ENCODE assay signal across 9 cellular contexts in the genomic region with DNA sequence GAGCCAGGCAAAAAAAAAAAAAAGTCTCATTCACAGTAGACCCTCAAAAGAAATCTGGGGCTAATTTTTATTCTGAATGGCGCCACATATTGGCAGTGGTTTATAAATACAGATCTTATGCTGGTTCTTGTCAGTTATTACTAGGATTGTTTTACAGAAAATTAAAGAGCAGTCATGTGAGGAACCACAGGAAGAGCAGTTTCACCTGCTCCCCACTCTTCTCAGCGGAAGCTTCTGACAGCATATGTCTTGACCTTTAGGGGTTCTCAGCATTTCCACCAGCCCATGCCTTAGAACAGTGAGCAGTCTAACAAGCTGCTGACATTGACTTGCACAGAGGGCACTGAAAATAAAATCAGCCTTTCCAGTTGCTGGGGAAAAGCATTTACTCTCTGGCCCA.
DNase-seq lines count a peak whose midpoint lies in the region; ATAC-seq and TF ChIP-seq lines count a peak whose summit lies in the region.
"Had no signal": no experiment of that assay in that cellular context is flagged by ENCODE, and none has a peak within 500 bp of the region (broad histone marks: within the 10 kb centered on the region; RNA-seq: fewer than 3 reads in every experiment).

No MANE protein-coding gene starts in this region.

- no peaks in the 10 kb centered on the region for H3K9me2 ChIP-seq in DOHH2 (replicated peaks; ENCODE audit: control insufficient read depth, low read length)

- peaks cover 30% of the 10 kb centered on the region for H3K4me1 ChIP-seq in DOHH2 (ENCODE audit: control insufficient read depth, low read length)
- H3K4me1 ChIP-seq in iPS-20b (ENCODE audit: insufficient read depth, low read length): peaks cover 46% of the 10 kb centered on the region

- TF ChIP-seq CTCF in DOHH2 (IDR thresholded peaks at IDR 0.05; ENCODE audit: low read depth, low read length, poor library complexity, severe bottlenecking): peak; percentile 55

- ATAC-seq in GM19468 (IDR thresholded peaks at IDR 0.05; ENCODE audit: extremely low read depth, unreplicated experiment): peak; percentile 55
- peak; percentile 90 for ATAC-seq in HG03460 (IDR thresholded peaks at IDR 0.05; ENCODE audit: unreplicated experiment)

- H3K27ac ChIP-seq in DOHH2 (ENCODE audit: low read depth, low read length): no peak overlapping the region
- H3K27ac ChIP-seq in iPS-20b (ENCODE audit: low read length): peak overlapping the region; percentile 64
- H3K27ac ChIP-seq: PC-9 had no signal

- CTCF ChIA-PET in HEK293T (lab: Yijun Ruan, JAX): no interaction called here

- H4K20me1 ChIP-seq in DOHH2 (ENCODE audit: control insufficient read depth, insufficient read depth, low read depth, low read length): no peaks in the 10 kb centered on the region

- H3K27me3 ChIP-seq in DOHH2 (ENCODE audit: control insufficient read depth, low read length) (no peaks in the 10 kb centered on the region), iPS-20b (ENCODE audit: insufficient read depth, low read length) (no peaks in the 10 kb centered on the region)

- peak overlapping the region; percentile 51; the same call in 1 of the 2 replicates for H3K9ac ChIP-seq in iPS-20b (ENCODE audit: low read depth, low read length)

- H3K9me3 ChIP-seq in DOHH2 (ENCODE audit: control insufficient read depth, insufficient read depth, low read length): no peaks in the 10 kb centered on the region
- no peaks in the 10 kb centered on the region for H3K9me3 ChIP-seq in iPS-20b (ENCODE audit: insufficient read depth, low read depth, low read length)

- H3K36me3 ChIP-seq in DOHH2 (ENCODE audit: control insufficient read depth, low read length): 0 out of 2 replicates have a peak, but pooled peaks cover 3% of the 10 kb centered on the region
- no peaks in the 10 kb centered on the region for H3K36me3 ChIP-seq in iPS-20b (ENCODE audit: insufficient read depth, low read depth, low read length)

- no peaks in the 10 kb centered on the region for H3F3A ChIP-seq in DOHH2 (ENCODE audit: control insufficient read depth, insufficient read depth)

- H3K4me2 ChIP-seq in DOHH2 (ENCODE audit: low read length): peak overlapping the region; percentile 33
- H3K4me2 ChIP-seq: PC-9 had no signal

- POLR2A ChIA-PET in HEK293T (lab: Yijun Ruan, JAX): no interaction called here

- no peaks in the 10 kb centered on the region for H3K79me2 ChIP-seq in DOHH2 (ENCODE audit: control insufficient read depth, low read length)

- H3K4me3 ChIP-seq in DOHH2 (ENCODE audit: low read length): peak overlapping the region; percentile 4; the same call in 1 of the 2 replicates
- no peak overlapping the region for H3K4me3 ChIP-seq in iPS-20b (ENCODE audit: low read length)
- H3K4me3 ChIP-seq: PC-9 had no signal

- no peak for DNase-seq in stimulated activated CD4-positive, alpha-beta T cell treated with anti-CD3 and anti-CD28 coated beads, Interleukin-4, amount 100 ng/mL, for 24 hours
- no peak for DNase-seq in AG08395 (ENCODE audit: low spot score)
- DNase-seq in NCI-H1694 (lab: John Stamatoyannopoulos, UW): no peak
- DNase-seq in HEK293T (ENCODE audit: extremely low spot score): no peak
- DNase-seq: PC-9 had no signal

TF ChIP-seq in HEK293T, 16 proteins besides CTCF, POLR2A, EP300 and RAD21:
- TF ChIP-seq BHLHE40 (IDR thresholded peaks at IDR 0.05; ENCODE audit: borderline replicate concordance) (no peak), ARNT (IDR thresholded peaks at IDR 0.05) (no peak), FOXM1 (IDR thresholded peaks at IDR 0.05; ENCODE audit: borderline replicate concordance) (no peak), ELF4 (IDR thresholded peaks at IDR 0.05) (no peak), L3MBTL2 (conservative IDR thresholded peaks at IDR 0.05) (no peak), SP1 (IDR thresholded peaks at IDR 0.05) (no peak), NFRKB (IDR thresholded peaks at IDR 0.05) (no peak), ZNF384 (IDR thresholded peaks at IDR 0.05) (no peak), HDGF (IDR thresholded peaks at IDR 0.05; ENCODE audit: borderline replicate concordance) (no peak), LEF1 (IDR thresholded peaks at IDR 0.05; ENCODE audit: borderline replicate concordance) (no peak), PKNOX1 (IDR thresholded peaks at IDR 0.05) (no peak), CTBP1 (IDR thresholded peaks at IDR 0.05; ENCODE audit: borderline replicate concordance) (no peak), SUZ12 (IDR thresholded peaks at IDR 0.05) (no peak)
